Comparison of ENCODE assay signal across 12 cellular contexts in the genomic region with DNA sequence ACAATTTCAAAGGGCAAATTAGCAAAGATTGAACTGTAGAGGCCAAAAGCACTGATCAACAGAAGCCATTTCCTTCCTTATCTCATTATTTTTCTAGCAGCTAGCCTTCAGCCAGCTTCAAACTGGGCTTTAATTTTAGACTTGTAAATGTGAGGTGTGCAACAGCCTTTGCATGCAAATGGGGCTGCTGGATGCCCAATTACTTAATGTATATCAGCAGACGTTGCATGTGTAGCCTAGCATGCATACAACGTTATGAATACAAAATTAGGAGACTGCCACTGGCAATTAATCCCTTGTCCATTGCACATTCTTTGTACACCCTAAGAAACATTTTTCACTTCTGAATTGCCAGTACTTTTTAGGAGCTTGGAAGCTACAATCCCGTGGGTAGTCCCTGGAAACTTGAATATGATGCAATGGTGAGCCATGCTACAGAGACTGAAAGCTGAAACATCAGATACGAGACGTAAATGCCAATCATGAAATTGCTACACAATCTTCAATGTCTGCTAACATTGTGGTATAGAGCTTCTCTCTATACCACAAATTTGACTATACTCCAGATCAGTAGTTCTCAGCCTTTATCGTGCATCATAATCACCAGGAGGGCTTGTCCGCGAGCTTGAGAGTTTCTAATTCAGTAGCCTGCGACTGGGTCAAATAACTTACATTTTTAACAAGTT. TPM values are rescaled to one million over a fixed set of nuclear protein-coding genes. Genes with fewer than 3 reads are reported as not detected.
DNase-seq lines count a peak whose midpoint lies in the region; ATAC-seq and TF ChIP-seq lines count a peak whose summit lies in the region.
"Had no signal": no experiment of that assay in that cellular context is flagged by ENCODE, and none has a peak within 500 bp of the region (broad histone marks: within the 10 kb centered on the region; RNA-seq: fewer than 3 reads in every experiment).

No MANE protein-coding gene starts in this region.

- peak; percentile 51 for ATAC-seq in GM18909 (IDR thresholded peaks at IDR 0.05; ENCODE audit: poor library complexity, unreplicated experiment)
- no peak for ATAC-seq in HG03469 (IDR thresholded peaks at IDR 0.05; ENCODE audit: unreplicated experiment)
- ATAC-seq in HG03460 (IDR thresholded peaks at IDR 0.05; ENCODE audit: unreplicated experiment): no peak

- H3K4me1 ChIP-seq in Karpas-422 (ENCODE audit: low read length) (peaks cover 75% of the 10 kb centered on the region), esophagus muscularis mucosa (peaks cover 8 to 18% (median 12%) of the 10 kb centered on the region in 4 donors)
- H3K4me1 ChIP-seq: gastrocnemius medialis had no signal

- H3K4me2 ChIP-seq in Karpas-422 (ENCODE audit: low read depth, low read length, poor library complexity, severe bottlenecking): peak overlapping the region; percentile 85

- no peak for TF ChIP-seq EP300 in esophagus muscularis mucosa (IDR thresholded peaks at IDR 0.05)

- TF ChIP-seq CTCF in AG09309 (IDR thresholded peaks at IDR 0.05; ENCODE audit: control insufficient read depth, insufficient read depth, low read depth, low read length, missing control alignments) (no peak), esophagus muscularis mucosa (IDR thresholded peaks at IDR 0.05) (no peak)

- intact Hi-C loops in esophagus muscularis mucosa (cut with DNase I): loop anchor here (2.0 to 5.0 kb wide), 3 partner anchors 51 to 905 kb away; partner anchors contain the start of genes CCDC122, DNAJC15 and LACC1

- no peaks in the 10 kb centered on the region for H3K36me3 ChIP-seq in Karpas-422 (ENCODE audit: insufficient read depth, low read length)
- H3K36me3 ChIP-seq in esophagus muscularis mucosa: no peaks in the 10 kb centered on the region
- H3K36me3 ChIP-seq: gastrocnemius medialis had no signal

- no peaks in the 10 kb centered on the region for H3K9me3 ChIP-seq in Karpas-422 (ENCODE audit: low read length)
- H3K9me3 ChIP-seq in esophagus muscularis mucosa: no peaks in the 10 kb centered on the region
- H3K9me3 ChIP-seq: gastrocnemius medialis had no signal

- H3K4me3 ChIP-seq in AG09309 (ENCODE audit: control insufficient read depth, low read depth, low read length): no peak overlapping the region
- peak overlapping the region; percentile 63 for H3K4me3 ChIP-seq in Karpas-422 (ENCODE audit: low read length)
- H3K4me3 ChIP-seq in esophagus muscularis mucosa: no peak overlapping the region
- H3K4me3 ChIP-seq: gastrocnemius medialis had no signal

- no peak for TF ChIP-seq POLR2A in esophagus muscularis mucosa (IDR thresholded peaks at IDR 0.05; ENCODE audit: low read depth)

- H4K20me1 ChIP-seq in Karpas-422 (ENCODE audit: insufficient read depth, low read depth, low read length): no peaks in the 10 kb centered on the region

- no peaks in the 10 kb centered on the region for H3K79me2 ChIP-seq in Karpas-422 (ENCODE audit: low read length)

- H3K9ac ChIP-seq in Karpas-422 (ENCODE audit: low read length): peak overlapping the region; percentile 78

- peak; percentile 55 for DNase-seq in AG09309 (ENCODE audit: low read depth)
- DNase-seq in Karpas-422: peak; percentile 95
- peak; percentile 39 for DNase-seq in esophagus muscularis mucosa (ENCODE audit: extremely low spot score)
- DNase-seq in NCI-H2196 treated with DMSO at 0.1 percent for 48 hours (lab: John Stamatoyannopoulos, UW; ENCODE audit: unreplicated experiment): no peak
- DNase-seq in LoVo (ENCODE audit: low spot score): no peak
- DNase-seq: DND-41; gastrocnemius medialis; NCI-H1092; stimulated activated CD4-positive, alpha-beta T cell treated with anti-CD3 and anti-CD28 coated beads, Interleukin-1b, Interleukin-23, amount 100 ng/mL, for 48 hours had no signal

- H3K27me3 ChIP-seq in Karpas-422 (ENCODE audit: low read length) (no peaks in the 10 kb centered on the region), esophagus muscularis mucosa (no peaks in the 10 kb centered on the region)
- H3K27me3 ChIP-seq: gastrocnemius medialis had no signal

- H3K27ac ChIP-seq in Karpas-422 (ENCODE audit: low read length): peak overlapping the region; percentile 99
- H3K27ac ChIP-seq in esophagus muscularis mucosa (replicated peaks in 1 of 4): no peak overlapping the region
- H3K27ac ChIP-seq: gastrocnemius medialis had no signal

- WGBS in esophagus muscularis mucosa: 92% methylated on average over 9 of the region's 9 CpGs

- no peak overlapping the region for H2AFZ ChIP-seq in Karpas-422 (ENCODE audit: low read length)

- H3K9me2 ChIP-seq in Karpas-422 (replicated peaks; ENCODE audit: insufficient read depth, low read length): no peaks in the 10 kb centered on the region

RNA-seq across cellular contexts. Expression of gene EPSTI1, which starts 20.2 kb away (rescaled TPM):
- 11.4 and 15.0 TPM in 2 replicates for total RNA-seq in Karpas-422 (2014; rRNA removed; shearing (Covaris generic); ENCODE audit: low replicate concordance)
- 10 to 100 TPM in 2 of 4 donors, 1 to 10 TPM in 2; 4.6 to 16.3 (median 9.6) TPM for total RNA-seq in esophagus muscularis mucosa

RNA-seq across cellular contexts. Expression of gene DNAJC15, which starts 51.6 kb away (rescaled TPM):
- 77.1 and 79.8 TPM in 2 replicates for total RNA-seq in Karpas-422 (2014; rRNA removed; shearing (Covaris generic); ENCODE audit: low replicate concordance)
- 10 to 100 TPM; 13.3 to 19.8 (median 13.6) TPM for total RNA-seq in esophagus muscularis mucosa

Comparison
In these comparisons a context has a peak if more than half of its experiments do, and no peak if none do; other contexts are left out.
1. DNase-seq: peak in AG09309 (single experiment), Karpas-422 (single experiment) and esophagus muscularis mucosa (single experiment); none in NCI-H2196 treated with DMSO at 0.1 percent for 48 hours (single experiment) and LoVo (single experiment).